17 cellular contexts compared by ENCODE assay signal in genomic region chr9:85200726-85201402, GRCh38.
DNase-seq lines count a peak whose midpoint lies in the region; ATAC-seq, FAIRE-seq and TF ChIP-seq lines count a peak whose summit lies in the region.
"Had no signal": no experiment of that assay in that cellular context is flagged by ENCODE, and none has a peak within 500 bp of the region (broad histone marks: within the 10 kb centered on the region; RNA-seq: fewer than 3 reads in every experiment).

No MANE protein-coding gene starts in this region.

- H3K9me1 ChIP-seq in keratinocyte (ENCODE audit: control insufficient read depth, extremely low read depth, insufficient read depth, low read length), result no peaks in the 10 kb centered on the region

- no peaks in the 10 kb centered on the region for H3K79me2 ChIP-seq in keratinocyte (ENCODE audit: control insufficient read depth, insufficient read depth, low read length)

- intact Hi-C loops in left ventricle myocardium superior (cut with micrococcal nuclease) (no loop called here), left ventricle myocardium inferior (cut with micrococcal nuclease) (no loop called here), body of pancreas (cut with DNase I) (no loop called here), aorta (cut with DNase I) (no loop called here)

- no peak overlapping the region for H3K9ac ChIP-seq in keratinocyte (ENCODE audit: control insufficient read depth, extremely low read depth, insufficient read depth, low read length)

- DNase-seq in left ventricle myocardium superior, result no peak
- no peak for DNase-seq in left ventricle myocardium inferior
- peak; percentile 77 to 85 (median 82) for DNase-seq in body of pancreas
- no peak for DNase-seq in keratinocyte (ENCODE audit: low read depth, low spot score)
- DNase-seq in aorta, result peak; percentile 53 to 73
- DNase-seq in activated effector memory CD4-positive, alpha-beta T cell treated with Interleukin-2 at 50 U/mL for 16 hours, result no peak
- no peak for DNase-seq in activated CD4-positive, CD25-positive, alpha-beta regulatory T cell (lab: John Stamatoyannopoulos, UW)
- DNase-seq: activated CD8-positive, alpha-beta memory T cell treated with anti-CD3 and anti-CD28 coated beads, Interleukin-2, amount 50 U/mL, for 4 hours; activated naive CD8-positive, alpha-beta T cell treated with anti-CD3 and anti-CD28 coated beads, Interleukin-2, amount 10 ng/mL, durations not matched to agents 7 days and 5 days; cortex of kidney; DMS153; gastrocnemius medialis; NCI-H187; stimulated activated CD4-positive, alpha-beta T cell treated with anti-CD3 and anti-CD28 coated beads, Interleukin-12 subunit alpha, Interleukin-12 subunit beta, amount 100 ng/mL, for 4 hours had no signal

- peak; percentile 91 for FAIRE-seq in keratinocyte (lab: Jason Lieb, UNC)
- FAIRE-seq: A549 had no signal

- no peak for TF ChIP-seq POLR2A in body of pancreas (IDR thresholded peaks at IDR 0.05)

- no peaks in the 10 kb centered on the region for H3K9me3 ChIP-seq in left ventricle myocardium inferior (replicated peaks)
- H3K9me3 ChIP-seq in body of pancreas, result no peaks in the 10 kb centered on the region
- no peaks in the 10 kb centered on the region for H3K9me3 ChIP-seq in keratinocyte (ENCODE audit: control insufficient read depth, low read depth, low read length)
- no peaks in the 10 kb centered on the region for H3K9me3 ChIP-seq in aorta (ENCODE audit: control insufficient read depth, low read length)
- H3K9me3 ChIP-seq: gastrocnemius medialis had no signal

- peak; percentile 30 for ATAC-seq in left ventricle myocardium superior
- ATAC-seq in body of pancreas, result peak; percentile 97
- ATAC-seq in aorta (ENCODE audit: low FRiP score), result peak; percentile 82
- ATAC-seq in HG02642 (IDR thresholded peaks at IDR 0.05; ENCODE audit: poor library complexity, unreplicated experiment), result no peak
- ATAC-seq: A549, gastrocnemius medialis, WTC11 had no signal

- H3K4me2 ChIP-seq in keratinocyte (ENCODE audit: control insufficient read depth, extremely low read depth, insufficient read depth, low read depth, low read length), result peak overlapping the region; percentile 33
- H3K4me2 ChIP-seq: A549 had no signal

- dilution Hi-C loops in keratinocyte (cut with MboI; ENCODE audit: extremely low pct_ligation_motif_present, low sequenced_read_pairs), result no loop called here

- no peaks in the 10 kb centered on the region for H3K4me1 ChIP-seq in left ventricle myocardium inferior
- peaks cover 23% of the 10 kb centered on the region for H3K4me1 ChIP-seq in body of pancreas
- H3K4me1 ChIP-seq in keratinocyte (ENCODE audit: control insufficient read depth, extremely low read depth, insufficient read depth, low read length), result peaks cover 25% of the 10 kb centered on the region
- H3K4me1 ChIP-seq in aorta (ENCODE audit: control insufficient read depth in 1 of 2, insufficient read depth in 2 of 2, low read length in 2 of 2), result peaks cover 0 to 2% of the 10 kb centered on the region in 2 donors
- H3K4me1 ChIP-seq: A549, gastrocnemius medialis had no signal

- TF ChIP-seq CTCF in left ventricle myocardium inferior (IDR thresholded peaks at IDR 0.05; ENCODE audit: borderline replicate concordance) (no peak), body of pancreas (IDR thresholded peaks at IDR 0.05) (no peak), keratinocyte (optimal IDR thresholded peaks at IDR 0.05 in 1 of 3, IDR thresholded peaks at IDR 0.05 in 1 of 3, conservative IDR thresholded peaks at IDR 0.05 in 1 of 3; ENCODE audit: extremely low read depth in 1 of 3, insufficient read depth in 2 of 3, low read length in 3 of 3) (no peak)

- H2AFZ ChIP-seq in keratinocyte (ENCODE audit: control insufficient read depth, low read length), result peak overlapping the region; percentile 44

- H3K36me3 ChIP-seq in left ventricle myocardium inferior (no peaks in the 10 kb centered on the region), body of pancreas (replicated peaks in 1 of 2; ENCODE audit: insufficient read depth in 1 of 2, low read depth in 2 of 2) (no peaks in the 10 kb centered on the region), keratinocyte (ENCODE audit: control insufficient read depth in 2 of 2, extremely low read depth in 1 of 2, insufficient read depth in 2 of 2, low read length in 2 of 2) (no peaks in the 10 kb centered on the region), aorta (ENCODE audit: control insufficient read depth in 1 of 2, insufficient read depth in 2 of 2, low read length in 1 of 2) (no peaks in the 10 kb centered on the region)
- H3K36me3 ChIP-seq: gastrocnemius medialis had no signal

- 40 to 45% methylated on average over 3 of the region's 3 CpGs for WGBS in body of pancreas, 2 donors
- WGBS in aorta, 2 donors, result 16 to 22% methylated on average over 3 of the region's 3 CpGs

- no peaks in the 10 kb centered on the region for H4K20me1 ChIP-seq in keratinocyte (ENCODE audit: control insufficient read depth, extremely low read depth, insufficient read depth, low read length)

- no peaks in the 10 kb centered on the region for H3K27me3 ChIP-seq in left ventricle myocardium inferior (ENCODE audit: low read depth)
- no peaks in the 10 kb centered on the region for H3K27me3 ChIP-seq in body of pancreas
- H3K27me3 ChIP-seq in keratinocyte (ENCODE audit: control insufficient read depth, extremely low read depth, insufficient read depth, low read length), result no peaks in the 10 kb centered on the region
- no peaks in the 10 kb centered on the region for H3K27me3 ChIP-seq in aorta (ENCODE audit: control insufficient read depth in 1 of 2, insufficient read depth in 2 of 2, low read length in 1 of 2)
- H3K27me3 ChIP-seq: gastrocnemius medialis had no signal

- no peak overlapping the region for H3K4me3 ChIP-seq in left ventricle myocardium inferior
- H3K4me3 ChIP-seq in body of pancreas, result no peak overlapping the region
- no peak overlapping the region for H3K4me3 ChIP-seq in keratinocyte (ENCODE audit: control insufficient read depth in 2 of 3, extremely low read depth in 1 of 3, insufficient read depth in 2 of 3, low read depth in 1 of 3, low read length in 3 of 3)
- H3K4me3 ChIP-seq in aorta (ENCODE audit: low read length in 2 of 2), result no peak overlapping the region
- H3K4me3 ChIP-seq: A549, gastrocnemius medialis had no signal

- H3K27ac ChIP-seq in left ventricle myocardium inferior (replicated peaks) (no peak overlapping the region), body of pancreas (peak overlapping the region in 2 of 4 donors; percentile 3 to 40), keratinocyte (ENCODE audit: control insufficient read depth, insufficient read depth, low read length) (peak overlapping the region; percentile 55), aorta (ENCODE audit: low read depth in 1 of 2, low read length in 2 of 2) (no peak overlapping the region)
- H3K27ac ChIP-seq: A549, gastrocnemius medialis had no signal

Comparison
In these comparisons a context has a peak if more than half of its experiments do, and no peak if none do; other contexts are left out.
1. DNase-seq: peak in body of pancreas (4 of 4) and aorta (2 of 2); none in left ventricle myocardium superior (single experiment), left ventricle myocardium inferior (single experiment), keratinocyte (single experiment), activated effector memory CD4-positive, alpha-beta T cell treated with Interleukin-2 at 50 U/mL for 16 hours (single experiment) and activated CD4-positive, CD25-positive, alpha-beta regulatory T cell (0 of 4).